Comparison of ENCODE assay signal across 19 cellular contexts in genomic region chr1:238370600-238370999, GRCh38.
DNase-seq lines count a peak whose midpoint lies in the region; ATAC-seq, FAIRE-seq and TF ChIP-seq lines count a peak whose summit lies in the region.
"Had no signal": no experiment of that assay in that cellular context is flagged by ENCODE, and none has a peak within 500 bp of the region (broad histone marks: within the 10 kb centered on the region; RNA-seq: fewer than 3 reads in every experiment).

No MANE protein-coding gene starts in this region.

- TF ChIP-seq CTCF in hepatocyte (IDR thresholded peaks at IDR 0.05; ENCODE audit: poor library complexity): no peak
- no peak for TF ChIP-seq CTCF in neural crest cell (conservative IDR thresholded peaks at IDR 0.05)

- no peaks in the 10 kb centered on the region for H3K4me1 Mint-ChIP-seq in neural crest cell
- H3K4me1 Mint-ChIP-seq: CD4-positive, alpha-beta memory T cell had no signal

- H3K27ac ChIP-seq in hepatocyte: no peak overlapping the region
- H3K27ac ChIP-seq in small intestine (ENCODE audit: low read depth in 1 of 2, low read length in 1 of 2): peak overlapping the region in 1 of 2 donors; percentile 15

- H3K9me2 ChIP-seq in hepatocyte (replicated peaks; ENCODE audit: insufficient read depth): no peaks in the 10 kb centered on the region

- WGBS in hepatocyte (ENCODE audit: low lambda C conversion rate, missing lambda C conversion rate): 91% methylated on average over 2 of the region's 2 CpGs
- 57 to 89% (median 87%) methylated on average over 2 of the region's 2 CpGs for WGBS in small intestine, 3 donors

- no peak overlapping the region for H3K4me3 Mint-ChIP-seq in neural crest cell
- H3K4me3 Mint-ChIP-seq: CD4-positive, alpha-beta memory T cell had no signal

- no peak overlapping the region for H3K4me3 ChIP-seq in hepatocyte
- H3K4me3 ChIP-seq in small intestine (ENCODE audit: low read depth in 1 of 2, low read length in 2 of 2): no peak overlapping the region

- no peaks in the 10 kb centered on the region for H3K36me3 Mint-ChIP-seq in neural crest cell (ENCODE audit: low read depth)
- H3K36me3 Mint-ChIP-seq: CD4-positive, alpha-beta memory T cell had no signal

- H3K79me2 ChIP-seq in hepatocyte: no peaks in the 10 kb centered on the region

- ATAC-seq in GM18498 (IDR thresholded peaks at IDR 0.05; ENCODE audit: unreplicated experiment) (no peak), GM21526 (IDR thresholded peaks at IDR 0.05; ENCODE audit: low FRiP score, unreplicated experiment) (no peak), GM19351 (IDR thresholded peaks at IDR 0.05; ENCODE audit: unreplicated experiment) (no peak)

- H3K27me3 ChIP-seq in hepatocyte: no peaks in the 10 kb centered on the region
- H3K27me3 ChIP-seq in small intestine (ENCODE audit: control insufficient read depth in 2 of 2, insufficient read depth in 2 of 2, low read length in 2 of 2): no peaks in the 10 kb centered on the region

- H3K4me1 ChIP-seq in hepatocyte (ENCODE audit: insufficient read depth) (no peaks in the 10 kb centered on the region), small intestine (ENCODE audit: control insufficient read depth in 2 of 2, insufficient read depth in 1 of 2, low read depth in 1 of 2, low read length in 1 of 2) (no peaks in the 10 kb centered on the region)

- H3K9me3 Mint-ChIP-seq in neural crest cell: no peaks in the 10 kb centered on the region

- DNase-seq in HuH-7 (ENCODE audit: low spot score): peak; percentile 37
- DNase-seq in hepatocyte (ENCODE audit: low spot score): peak; percentile 9
- no peak for DNase-seq in neural crest cell (ENCODE audit: low read depth, low spot score)
- DNase-seq in small intestine: peak; percentile 68
- DNase-seq in SIG-M5 (lab: John Stamatoyannopoulos, UW): no peak
- DNase-seq: C1 segment of cervical spinal cord; Calu3; CD4-positive, alpha-beta memory T cell; COR-L47; DMS53; DMS79 treated with DMSO at 0.1 percent for 48 hours; GF-D8; GOT3; HCEC 1CT had no signal

- H3K4me2 ChIP-seq in hepatocyte: no peak overlapping the region

- H3K27ac Mint-ChIP-seq in neural crest cell (ENCODE audit: unreplicated experiment): peak overlapping the region; percentile 7
- H3K27ac Mint-ChIP-seq: CD4-positive, alpha-beta memory T cell had no signal

- no peak for FAIRE-seq in small intestine (lab: Jason Lieb, UNC)
- FAIRE-seq: GM12891, H54 had no signal

- no peak overlapping the region for H2AFZ ChIP-seq in hepatocyte

- H3K9me3 ChIP-seq in hepatocyte (ENCODE audit: low read depth) (no peaks in the 10 kb centered on the region), small intestine (ENCODE audit: control insufficient read depth, low read depth) (no peaks in the 10 kb centered on the region)

- no peaks in the 10 kb centered on the region for H4K20me1 ChIP-seq in hepatocyte (ENCODE audit: insufficient read depth, poor library complexity, severe bottlenecking)

- H3K36me3 ChIP-seq in hepatocyte (replicated peaks; ENCODE audit: insufficient read depth, low read depth) (no peaks in the 10 kb centered on the region), small intestine (ENCODE audit: control insufficient read depth in 2 of 2, insufficient read depth in 2 of 2, low read length in 2 of 2) (no peaks in the 10 kb centered on the region)

- no peaks in the 10 kb centered on the region for H3K27me3 Mint-ChIP-seq in neural crest cell (ENCODE audit: low read depth)
- H3K27me3 Mint-ChIP-seq: CD4-positive, alpha-beta memory T cell had no signal

Comparison
In these comparisons a context has a peak if more than half of its experiments do, and no peak if none do; other contexts are left out.
1. DNase-seq: peak in HuH-7 (single experiment), hepatocyte (single experiment) and small intestine (single experiment); none in neural crest cell (single experiment) and SIG-M5 (single experiment).